22 cellular contexts compared by ENCODE assay signal in genomic region chr4:39850727-39851126, GRCh38.
DNase-seq lines count a peak whose midpoint lies in the region; ATAC-seq and TF ChIP-seq lines count a peak whose summit lies in the region.
"Had no signal": no experiment of that assay in that cellular context is flagged by ENCODE, and none has a peak within 500 bp of the region (broad histone marks: within the 10 kb centered on the region; RNA-seq: fewer than 3 reads in every experiment).

No MANE protein-coding gene starts in this region.

- H3F3A ChIP-seq in neural progenitor cell (ENCODE audit: low read depth), result no peaks in the 10 kb centered on the region

- no peak overlapping the region for H3K4me3 ChIP-seq in neural progenitor cell
- H3K4me3 ChIP-seq: BLaER1, GM12878, GM23248 had no signal

- H3K9ac ChIP-seq in neural progenitor cell, result no peak overlapping the region
- H3K9ac ChIP-seq: BLaER1, GM23248 had no signal

- no peaks in the 10 kb centered on the region for H3K27me3 ChIP-seq in neural progenitor cell
- H3K27me3 ChIP-seq: BLaER1 had no signal

- peaks cover 8% of the 10 kb centered on the region for H3K4me1 Mint-ChIP-seq in activated naive CD8-positive, alpha-beta T cell (ENCODE audit: low read depth)
- peaks cover 9% of the 10 kb centered on the region for H3K4me1 Mint-ChIP-seq in activated naive CD8-positive, alpha-beta T cell treated with anti-CD3 and anti-CD28 coated beads, Interleukin-2, amount 50 U/mL, for 24 hours
- H3K4me1 Mint-ChIP-seq in WTC11, result no peaks in the 10 kb centered on the region
- no peaks in the 10 kb centered on the region for H3K4me1 Mint-ChIP-seq in neural progenitor cell
- H3K4me1 Mint-ChIP-seq: B cell, H9 had no signal

- no peak overlapping the region for H2AFZ ChIP-seq in neural progenitor cell (replicated peaks)
- H2AFZ ChIP-seq: GM23248 had no signal

- no peaks in the 10 kb centered on the region for H3K27me3 Mint-ChIP-seq in activated naive CD8-positive, alpha-beta T cell
- no peaks in the 10 kb centered on the region for H3K27me3 Mint-ChIP-seq in activated naive CD8-positive, alpha-beta T cell treated with anti-CD3 and anti-CD28 coated beads, Interleukin-2, amount 50 U/mL, for 24 hours
- no peaks in the 10 kb centered on the region for H3K27me3 Mint-ChIP-seq in WTC11 (ENCODE audit: low read depth)
- no peaks in the 10 kb centered on the region for H3K27me3 Mint-ChIP-seq in neural progenitor cell (ENCODE audit: insufficient read depth, low read depth)
- H3K27me3 Mint-ChIP-seq: B cell; CD4-positive, CD25-positive, alpha-beta regulatory T cell had no signal

- TF ChIP-seq CTCF in WTC11 (IDR thresholded peaks at IDR 0.05) (no peak), neural progenitor cell (IDR thresholded peaks at IDR 0.05) (no peak)

- POLR2A ChIA-PET in WTC11 (lab: Charles Lee), result interaction anchor here (1.0 kb wide), 1 partner anchor 9 kb away, joined by 4 read pairs; no protein-coding TSS in a partner anchor

- CTCF ChIA-PET in WTC11 (lab: Charles Lee), result no interaction called here

- no peaks in the 10 kb centered on the region for H3K9me3 ChIP-seq in neural progenitor cell (ENCODE audit: low read depth)
- H3K9me3 ChIP-seq: Caco-2 had no signal

- H4K20me1 ChIP-seq in neural progenitor cell (ENCODE audit: low read depth), result no peaks in the 10 kb centered on the region
- H4K20me1 ChIP-seq: BLaER1 had no signal

- H3K4me2 ChIP-seq in neural progenitor cell, result no peak overlapping the region
- H3K4me2 ChIP-seq: BLaER1 had no signal

- no peaks in the 10 kb centered on the region for H3K4me1 ChIP-seq in neural progenitor cell
- H3K4me1 ChIP-seq: BLaER1 had no signal

- peaks cover 6% of the 10 kb centered on the region for H3K9me3 Mint-ChIP-seq in activated naive CD8-positive, alpha-beta T cell (ENCODE audit: low read depth)
- H3K9me3 Mint-ChIP-seq in activated naive CD8-positive, alpha-beta T cell treated with anti-CD3 and anti-CD28 coated beads, Interleukin-2, amount 50 U/mL, for 24 hours, result peaks cover 6% of the 10 kb centered on the region
- H3K9me3 Mint-ChIP-seq in WTC11 (peaks cover 3% of the 10 kb centered on the region), neural progenitor cell (peaks cover 1% of the 10 kb centered on the region)
- H3K9me3 Mint-ChIP-seq: CD8-positive, alpha-beta T cell; H9 had no signal

- no peak for DNase-seq in activated naive CD8-positive, alpha-beta T cell treated with anti-CD3 and anti-CD28 coated beads, Interleukin-2, amount 50 U/mL, for 24 hours
- DNase-seq in WTC11 (ENCODE audit: low spot score), result no peak
- DNase-seq in neural progenitor cell (ENCODE audit: low spot score), result no peak
- DNase-seq in NCI-H1105 (lab: John Stamatoyannopoulos, UW), result no peak
- no peak for DNase-seq in midbrain (lab: John Stamatoyannopoulos, UW)
- DNase-seq in SKM-1 (lab: John Stamatoyannopoulos, UW; ENCODE audit: unreplicated experiment), result no peak
- DNase-seq: Caco-2; CD4-positive, CD25-positive, alpha-beta regulatory T cell; CD8-positive, alpha-beta T cell; DMS153; DND-41; EL; GDM1; GM23248; H9 had no signal

- no peak overlapping the region for H3K4me3 Mint-ChIP-seq in activated naive CD8-positive, alpha-beta T cell
- H3K4me3 Mint-ChIP-seq in activated naive CD8-positive, alpha-beta T cell treated with anti-CD3 and anti-CD28 coated beads, Interleukin-2, amount 50 U/mL, for 24 hours, result no peak overlapping the region
- H3K4me3 Mint-ChIP-seq in WTC11 (no peak overlapping the region), neural progenitor cell (no peak overlapping the region)
- H3K4me3 Mint-ChIP-seq: B cell; CD8-positive, alpha-beta T cell; H9 had no signal

- peaks cover 18% of the 10 kb centered on the region for H3K36me3 ChIP-seq in neural progenitor cell

- H3K36me3 Mint-ChIP-seq in activated naive CD8-positive, alpha-beta T cell, result peaks cover 13% of the 10 kb centered on the region
- H3K36me3 Mint-ChIP-seq in activated naive CD8-positive, alpha-beta T cell treated with anti-CD3 and anti-CD28 coated beads, Interleukin-2, amount 50 U/mL, for 24 hours (ENCODE audit: low read depth), result peaks cover 28% of the 10 kb centered on the region
- H3K36me3 Mint-ChIP-seq in WTC11, result peaks cover 19% of the 10 kb centered on the region
- peaks cover 25% of the 10 kb centered on the region for H3K36me3 Mint-ChIP-seq in neural progenitor cell

- H3K79me2 ChIP-seq in neural progenitor cell (ENCODE audit: low read depth), result peaks cover 3% of the 10 kb centered on the region

- no peak for ATAC-seq in activated naive CD8-positive, alpha-beta T cell treated with anti-CD3 and anti-CD28 coated beads, Interleukin-2, amount 50 U/mL, for 24 hours
- ATAC-seq in WTC11, result no peak
- ATAC-seq: CD8-positive, alpha-beta T cell; GM12878; HCT116 had no signal

- H3K27ac ChIP-seq in neural progenitor cell, result peak overlapping the region; percentile 6
- H3K27ac ChIP-seq: 22Rv1, BLaER1, C4-2B, GM23248 had no signal

- peak overlapping the region; percentile 58 for H3K27ac Mint-ChIP-seq in activated naive CD8-positive, alpha-beta T cell
- no peak overlapping the region for H3K27ac Mint-ChIP-seq in activated naive CD8-positive, alpha-beta T cell treated with anti-CD3 and anti-CD28 coated beads, Interleukin-2, amount 50 U/mL, for 24 hours
- H3K27ac Mint-ChIP-seq in WTC11, result 0 out of 2 replicates have a peak overlapping the region, but pooled peaks have one; percentile 61
- H3K27ac Mint-ChIP-seq in neural progenitor cell, result no peak overlapping the region
- H3K27ac Mint-ChIP-seq: B cell; CD4-positive, CD25-positive, alpha-beta regulatory T cell had no signal

TF ChIP-seq in WTC11, 78 proteins besides CTCF, POLR2A, EP300 and RAD21 (continues in another document):
- TF ChIP-seq RELA (CRISPR knock-in tag; IDR thresholded peaks at IDR 0.05; ENCODE audit: borderline replicate concordance) (no peak), ZNF671 (CRISPR knock-in tag; IDR thresholded peaks at IDR 0.05) (no peak), GABPB1 (CRISPR knock-in tag; IDR thresholded peaks at IDR 0.05) (no peak), SMAD4 (CRISPR knock-in tag; IDR thresholded peaks at IDR 0.05) (no peak), USF1 (CRISPR knock-in tag; IDR thresholded peaks at IDR 0.05) (no peak), PREB (CRISPR knock-in tag; IDR thresholded peaks at IDR 0.05; ENCODE audit: borderline replicate concordance) (no peak), TEAD4 (CRISPR knock-in tag; IDR thresholded peaks at IDR 0.05) (no peak), ZNF281 (CRISPR knock-in tag; IDR thresholded peaks at IDR 0.05) (no peak), SMAD3 (CRISPR knock-in tag; IDR thresholded peaks at IDR 0.05; ENCODE audit: borderline replicate concordance) (no peak), IRF2 (CRISPR knock-in tag; IDR thresholded peaks at IDR 0.05; ENCODE audit: borderline replicate concordance, low read depth) (no peak), SP1 (CRISPR knock-in tag; conservative IDR thresholded peaks at IDR 0.05) (no peak), USF2 (CRISPR knock-in tag; IDR thresholded peaks at IDR 0.05) (no peak), NFYB (CRISPR knock-in tag; conservative IDR thresholded peaks at IDR 0.05; ENCODE audit: low read depth) (no peak), PRRX2 (CRISPR knock-in tag; IDR thresholded peaks at IDR 0.05) (no peak), NFATC4 (CRISPR knock-in tag; IDR thresholded peaks at IDR 0.05) (no peak), KAT7 (CRISPR knock-in tag; IDR thresholded peaks at IDR 0.05; ENCODE audit: borderline replicate concordance) (no peak), CREM (CRISPR knock-in tag; IDR thresholded peaks at IDR 0.05) (no peak), ZNF121 (CRISPR knock-in tag; IDR thresholded peaks at IDR 0.05) (no peak)

Comparison
In these comparisons a context has a peak if more than half of its experiments do, and no peak if none do; other contexts are left out.
1. H3K27ac Mint-ChIP-seq: peak in activated naive CD8-positive, alpha-beta T cell (single experiment) and WTC11 (single experiment); none in activated naive CD8-positive, alpha-beta T cell treated with anti-CD3 and anti-CD28 coated beads, Interleukin-2, amount 50 U/mL, for 24 hours (single experiment) and neural progenitor cell (single experiment).